25 cellular contexts compared by ENCODE assay signal in genomic region chr13:27907139-27907787, GRCh38. TPM values are rescaled to one million over a fixed set of nuclear protein-coding genes. Genes with fewer than 3 reads are reported as not detected.
"Had no signal": no experiment of that assay in that cellular context is flagged by ENCODE, and none has a peak within 500 bp of the region (broad histone marks: within the 10 kb centered on the region; RNA-seq: fewer than 3 reads in every experiment).

No MANE protein-coding gene starts in this region.

- H3K4me3 Mint-ChIP-seq: natural killer cell treated with Interleukin-12 subunit alpha and Interleukin-12 subunit beta and Interleukin-15 and Interleukin-18, amount 100 ng/mL, for 72 hours; type B pancreatic cell had no signal

- ATAC-seq: esophagus mucosa; gastrocnemius medialis; heart right ventricle; natural killer cell treated with Interleukin-12 subunit alpha and Interleukin-12 subunit beta and Interleukin-15 and Interleukin-18, amount 100 ng/mL, for 72 hours had no signal

- FAIRE-seq: endometrium, islet of Langerhans had no signal

- H3K36me3 Mint-ChIP-seq: natural killer cell treated with Interleukin-12 subunit alpha and Interleukin-12 subunit beta and Interleukin-15 and Interleukin-18, amount 100 ng/mL, for 72 hours; type B pancreatic cell had no signal

- H3K27ac Mint-ChIP-seq: natural killer cell treated with Interleukin-12 subunit alpha and Interleukin-12 subunit beta and Interleukin-15 and Interleukin-18, amount 100 ng/mL, for 72 hours; type B pancreatic cell had no signal

- H2AFZ ChIP-seq: parathyroid adenoma had no signal

- H3K36me3 ChIP-seq: gastrocnemius medialis, heart right ventricle, sigmoid colon, uterus had no signal

- H3K4me1 ChIP-seq: gastrocnemius medialis, heart right ventricle, parathyroid adenoma, sigmoid colon, uterus had no signal

- H3K9ac ChIP-seq: parathyroid adenoma had no signal

- DNase-seq: effector CD8-positive, alpha-beta T cell; gastrocnemius medialis; heart right ventricle; hypothalamus; kidney glomerular epithelial cell; mammary epithelial cell; sigmoid colon; stimulated activated CD4-positive, alpha-beta T cell treated with anti-CD3 and anti-CD28 coated beads, Interleukin-12 subunit alpha, Interleukin-12 subunit beta, amount 100 ng/mL, for 4 hours; stimulated activated CD4-positive, alpha-beta T cell treated with anti-CD3 and anti-CD28 coated beads, Interleukin-2, amount 100 ng/mL, for 48 hours; stimulated activated naive CD4-positive, alpha-beta T cell treated with Interleukin-2 at 50 U/mL for 16 hours; uterus had no signal

- H3K9me3 ChIP-seq: gastrocnemius medialis, heart right ventricle, sigmoid colon, uterus had no signal

- H3K9me3 Mint-ChIP-seq: natural killer cell treated with Interleukin-12 subunit alpha and Interleukin-12 subunit beta and Interleukin-15 and Interleukin-18, amount 100 ng/mL, for 72 hours; type B pancreatic cell had no signal

- H3K27ac ChIP-seq: coronary artery, gastrocnemius medialis, heart right ventricle, parathyroid adenoma, sigmoid colon, skin epidermis, uterus had no signal

- H3K4me3 ChIP-seq: coronary artery, gastrocnemius medialis, heart right ventricle, sigmoid colon, skin epidermis, uterus had no signal

- H3K79me2 ChIP-seq: parathyroid adenoma had no signal

RNA-seq across cellular contexts. Expression of gene PDX1, which starts 12.5 kb away (rescaled TPM):
- total RNA-seq: chondrocyte; dermis microvascular lymphatic vessel endothelial cell; esophagus mucosa; fibroblast of villous mesenchyme; gastrocnemius medialis; heart right ventricle; lower leg skin; mammary epithelial cell; natural killer cell treated with Interleukin-12 subunit alpha and Interleukin-12 subunit beta and Interleukin-15 and Interleukin-18, amount 100 ng/mL, for 72 hours; omental fat pad; pulmonary artery endothelial cell; sigmoid colon; uterus had no signal
- polyA plus RNA-seq: heart right ventricle, mammary epithelial cell had no signal
